In the genomic region with DNA sequence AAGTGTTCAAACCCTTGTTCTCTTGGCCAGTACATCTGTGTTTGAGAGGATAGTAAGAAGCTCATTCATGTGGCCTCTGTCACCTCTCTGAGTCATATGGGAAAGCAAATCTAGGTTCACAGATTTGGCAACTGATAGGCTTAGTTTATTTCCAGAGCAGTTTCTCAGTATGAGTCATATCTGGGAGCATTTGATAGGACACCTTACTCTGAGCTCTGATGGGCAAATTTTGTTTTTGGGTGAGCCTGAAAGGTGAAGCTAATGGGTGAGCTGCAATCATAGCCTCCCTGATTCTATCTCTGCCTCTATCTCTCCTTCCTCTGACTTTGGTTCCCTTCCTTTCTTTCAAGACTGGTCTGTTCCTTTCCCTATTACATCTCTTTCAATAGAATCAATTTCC, we compare ENCODE assay signal across 8 cellular contexts.
A peak's percentile ranks its signal among the peaks of the same experiment; 100 is the strongest.
DNase-seq lines count a peak whose midpoint lies in the region; ATAC-seq and TF ChIP-seq lines count a peak whose summit lies in the region.

No MANE protein-coding gene starts in this region.

- peak overlapping the region; percentile 13 for H3K27ac Mint-ChIP-seq in activated CD4-positive, alpha-beta memory T cell treated with anti-CD3 and anti-CD28 coated beads, Interleukin-2, amount 10 ng/mL, durations not matched to agents 7 days and 5 days

- H3K27me3 Mint-ChIP-seq in activated CD4-positive, alpha-beta memory T cell treated with anti-CD3 and anti-CD28 coated beads, Interleukin-2, amount 10 ng/mL, durations not matched to agents 7 days and 5 days, result peaks cover 9% of the 10 kb centered on the region

- peak; percentile 86 for DNase-seq in A172 (ENCODE audit: low spot score)
- DNase-seq in activated CD4-positive, alpha-beta memory T cell treated with anti-CD3 and anti-CD28 coated beads, Interleukin-2, amount 10 ng/mL, durations not matched to agents 7 days and 5 days, result peak; percentile 19
- DNase-seq in retinal pigment epithelial cell (ENCODE audit: low read depth), result peak; percentile 45
- no peak for DNase-seq in NCI-H345 (lab: John Stamatoyannopoulos, UW)
- no peak for DNase-seq in ureter (ENCODE audit: low spot score)
- DNase-seq in globus pallidus (ENCODE audit: low spot score), result no peak

- POLR2A ChIA-PET in activated CD4-positive, alpha-beta memory T cell treated with anti-CD3 and anti-CD28 coated beads, Interleukin-2, amount 10 ng/mL, durations not matched to agents 7 days and 5 days (lab: Charles Lee), result interaction anchor here (1.0 to 1.4 kb wide), 7 partner anchors 9 to 476 kb away, joined by 3 to 6 read pairs (median 4); no protein-coding TSS in a partner anchor

- peaks cover 17% of the 10 kb centered on the region for H3K4me1 Mint-ChIP-seq in activated CD4-positive, alpha-beta memory T cell treated with anti-CD3 and anti-CD28 coated beads, Interleukin-2, amount 10 ng/mL, durations not matched to agents 7 days and 5 days

- peaks cover 5% of the 10 kb centered on the region for H3K9me3 Mint-ChIP-seq in activated CD4-positive, alpha-beta memory T cell treated with anti-CD3 and anti-CD28 coated beads, Interleukin-2, amount 10 ng/mL, durations not matched to agents 7 days and 5 days

- CTCF ChIA-PET in activated CD4-positive, alpha-beta memory T cell treated with anti-CD3 and anti-CD28 coated beads, Interleukin-2, amount 10 ng/mL, durations not matched to agents 7 days and 5 days (lab: Charles Lee), result interaction anchor here (0.6 to 2.0 kb wide), 8 partner anchors 13 to 148 kb away, joined by 3 to 16 read pairs (median 4); no protein-coding TSS in a partner anchor

- H3K4me3 ChIP-seq in retinal pigment epithelial cell (ENCODE audit: low read length), result no peak overlapping the region

- H3K4me3 Mint-ChIP-seq in activated CD4-positive, alpha-beta memory T cell treated with anti-CD3 and anti-CD28 coated beads, Interleukin-2, amount 10 ng/mL, durations not matched to agents 7 days and 5 days, result no peak overlapping the region

- no peak for TF ChIP-seq CTCF in retinal pigment epithelial cell (conservative IDR thresholded peaks at IDR 0.05; ENCODE audit: low read depth, low read length)

- ATAC-seq in GM19023 (IDR thresholded peaks at IDR 0.05; ENCODE audit: unreplicated experiment), result peak; percentile 88
- peak; percentile 98 for ATAC-seq in HG03060 (IDR thresholded peaks at IDR 0.05; ENCODE audit: low read depth, unreplicated experiment)

- H3K36me3 Mint-ChIP-seq in activated CD4-positive, alpha-beta memory T cell treated with anti-CD3 and anti-CD28 coated beads, Interleukin-2, amount 10 ng/mL, durations not matched to agents 7 days and 5 days (ENCODE audit: low read depth), result peaks cover 3% of the 10 kb centered on the region

Comparison
In these comparisons a context has a peak if more than half of its experiments do, and no peak if none do; other contexts are left out.
1. DNase-seq: peak in A172 (single experiment), activated CD4-positive, alpha-beta memory T cell treated with anti-CD3 and anti-CD28 coated beads, Interleukin-2, amount 10 ng/mL, durations not matched to agents 7 days and 5 days (single experiment) and retinal pigment epithelial cell (single experiment); none in NCI-H345 (single experiment), ureter (single experiment) and globus pallidus (single experiment).